Comparison of ENCODE assay signal across 26 cellular contexts in the genomic region with DNA sequence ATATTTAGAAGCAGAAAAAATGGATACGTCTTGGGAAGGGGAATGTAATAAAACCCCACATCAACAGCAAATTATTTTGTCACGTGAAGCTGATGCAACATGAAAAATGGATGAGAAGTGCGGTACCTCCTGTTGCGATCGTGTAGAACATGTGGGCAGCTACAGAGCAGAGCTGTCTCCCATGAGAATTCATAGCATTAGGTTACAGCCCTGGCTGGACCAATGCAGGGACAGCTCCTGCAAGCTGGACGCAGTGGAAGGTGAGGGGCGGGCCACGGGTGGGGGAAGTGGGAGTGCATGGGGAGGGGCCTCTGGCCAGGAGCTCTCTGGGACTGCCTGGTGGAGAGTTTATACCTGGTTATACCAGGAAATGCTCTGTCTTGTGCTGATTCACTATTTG.
DNase-seq lines count a peak whose midpoint lies in the region; ATAC-seq and TF ChIP-seq lines count a peak whose summit lies in the region.
"Had no signal": no experiment of that assay in that cellular context is flagged by ENCODE, and none has a peak within 500 bp of the region (broad histone marks: within the 10 kb centered on the region; RNA-seq: fewer than 3 reads in every experiment).

No MANE protein-coding gene starts in this region.

- no peak overlapping the region for H3K23ac ChIP-seq in mesendoderm (ENCODE audit: low read length)

- H2BK120ac ChIP-seq in mesendoderm (ENCODE audit: low read depth, low read length): no peak overlapping the region

- H3K56ac ChIP-seq in mesendoderm (ENCODE audit: low read length): no peak overlapping the region

- no peak overlapping the region for H2BK5ac ChIP-seq in mesendoderm (ENCODE audit: low read length)

- TF ChIP-seq CTCF in right lobe of liver (IDR thresholded peaks at IDR 0.05): no peak

- no peaks in the 10 kb centered on the region for H3K79me1 ChIP-seq in mesendoderm (ENCODE audit: low read length)

- no peaks in the 10 kb centered on the region for H3K79me2 ChIP-seq in mesendoderm (ENCODE audit: control insufficient read depth, insufficient read depth, low read length)

- H3K4me1 ChIP-seq in mesendoderm (ENCODE audit: control insufficient read depth, low read depth, low read length) (no peaks in the 10 kb centered on the region), right lobe of liver (peaks cover 0 to 16% (median 4%) of the 10 kb centered on the region in 4 donors)
- H3K4me1 ChIP-seq: heart right ventricle, prostate gland, sigmoid colon, suprapubic skin, uterus had no signal

- H3K27me3 ChIP-seq in H7 (ENCODE audit: control insufficient read depth, insufficient read depth, low read length): no peaks in the 10 kb centered on the region
- no peaks in the 10 kb centered on the region for H3K27me3 ChIP-seq in mesendoderm (ENCODE audit: insufficient read depth, low read length, poor library complexity)
- H3K27me3 ChIP-seq in right lobe of liver: no peaks in the 10 kb centered on the region
- H3K27me3 ChIP-seq: sigmoid colon, suprapubic skin, uterus had no signal

- no peak overlapping the region for H3K18ac ChIP-seq in mesendoderm (ENCODE audit: low read length)

- H3K27ac ChIP-seq in mesendoderm (ENCODE audit: low read depth, low read length): no peak overlapping the region
- H3K27ac ChIP-seq in right lobe of liver: no peak overlapping the region
- H3K27ac ChIP-seq: heart right ventricle, prostate gland, sigmoid colon, SK-N-MC, suprapubic skin, uterus had no signal

- ATAC-seq in right lobe of liver: no peak
- ATAC-seq: activated CD8-positive, alpha-beta T cell treated with anti-CD3 and anti-CD28 coated beads for 36 hours; heart right ventricle; left lobe of liver; stimulated activated naive B cell treated with anti-CD40 and anti-IgM and Interleukin-4, amounts not matched to agents 10 μg/mL and 1 μg/mL and 100 μg/mL, for 72 hours had no signal

- no peak overlapping the region for H3K4ac ChIP-seq in mesendoderm (ENCODE audit: low read depth, low read length)

- peak; percentile 57 for DNase-seq in H7
- peak; percentile 5 for DNase-seq in LHCN-M2 (ENCODE audit: low read depth)
- peak; percentile 63 for DNase-seq in ecto neural progenitor cell (ENCODE audit: low spot score)
- peak; percentile 71 for DNase-seq in mesendoderm
- DNase-seq in activated T-cell treated with anti-CD3 and anti-CD28 coated beads for 4 hours: no peak
- DNase-seq in CD1c-positive myeloid dendritic cell (ENCODE audit: extremely low spot score): no peak
- DNase-seq in right lobe of liver: no peak
- DNase-seq: activated CD4-positive, alpha-beta T cell treated with anti-CD3 and anti-CD28 coated beads for 1 hour; activated CD8-positive, alpha-beta T cell treated with anti-CD3 and anti-CD28 coated beads for 36 hours; aorta; CD4-positive, CD25-positive, alpha-beta regulatory T cell; effector memory CD4-positive, alpha-beta T cell; foreskin fibroblast; HCEC 1CT; heart right ventricle; immature natural killer cell; KBM-7; NCI-H1694 treated with DMSO at 0.1 percent for 48 hours; NCI-H526 treated with DMSO at 0.1 percent for 48 hours; sigmoid colon; stimulated activated naive B cell treated with anti-CD40 and anti-IgM and Interleukin-4, amounts not matched to agents 10 μg/mL and 1 μg/mL and 100 μg/mL, for 72 hours; uterus had no signal

- H4K8ac ChIP-seq in mesendoderm (ENCODE audit: low read depth, low read length): no peak overlapping the region

- no peak for TF ChIP-seq POLR2A in right lobe of liver (IDR thresholded peaks at IDR 0.05)

- WGBS in mesendoderm (ENCODE audit: extremely low coverage, insufficient coverage, low lambda C conversion rate): no CpG with 5 or more reads among the region's 8 CpGs
- 82% methylated on average over 5 of the region's 8 CpGs for WGBS in right lobe of liver (ENCODE audit: insufficient coverage, low coverage, low lambda C conversion rate, missing lambda C conversion rate)

- no peak overlapping the region for H3K9ac ChIP-seq in mesendoderm (ENCODE audit: low read length)

- H3K4me3 ChIP-seq in H7 (ENCODE audit: insufficient read depth, low read depth, low read length) (no peak overlapping the region), mesendoderm (ENCODE audit: low read length) (no peak overlapping the region), right lobe of liver (no peak overlapping the region)
- H3K4me3 ChIP-seq: heart right ventricle, prostate gland, sigmoid colon, SK-N-MC, suprapubic skin, uterus had no signal

- H3K4me2 ChIP-seq in mesendoderm (ENCODE audit: low read length): no peak overlapping the region

- H4K5ac ChIP-seq in mesendoderm (ENCODE audit: low read length): no peak overlapping the region

- intact Hi-C loops in right lobe of liver (cut with DNase I): no loop called here

- H3K36me3 ChIP-seq in H7 (replicated peaks; ENCODE audit: control insufficient read depth, insufficient read depth, low read length): no peaks in the 10 kb centered on the region
- no peaks in the 10 kb centered on the region for H3K36me3 ChIP-seq in mesendoderm (ENCODE audit: control insufficient read depth, insufficient read depth, low read length)
- H3K36me3 ChIP-seq in right lobe of liver: no peaks in the 10 kb centered on the region
- H3K36me3 ChIP-seq: heart right ventricle, prostate gland, sigmoid colon, suprapubic skin, uterus had no signal

- no peak overlapping the region for H2AK5ac ChIP-seq in mesendoderm (ENCODE audit: low read length)

- H2BK15ac ChIP-seq in mesendoderm (replicated peaks; ENCODE audit: low read depth): no peak overlapping the region

- no peaks in the 10 kb centered on the region for H3K9me3 ChIP-seq in right lobe of liver
- H3K9me3 ChIP-seq: prostate gland, suprapubic skin, uterus had no signal

Comparison
In these comparisons a context has a peak if more than half of its experiments do, and no peak if none do; other contexts are left out.
1. DNase-seq: peak in H7 (single experiment), LHCN-M2 (single experiment), ecto neural progenitor cell (single experiment) and mesendoderm (single experiment); none in activated T-cell treated with anti-CD3 and anti-CD28 coated beads for 4 hours (single experiment), CD1c-positive myeloid dendritic cell (single experiment) and right lobe of liver (0 of 3).